6 cellular contexts compared by ENCODE assay signal in genomic region chr19:5621945-5622464, GRCh38. TPM values are rescaled to one million over a fixed set of nuclear protein-coding genes. Genes with fewer than 3 reads are reported as not detected.
DNase-seq lines count a peak whose midpoint lies in the region; ATAC-seq and TF ChIP-seq lines count a peak whose summit lies in the region.

No MANE protein-coding gene starts in this region.

- peaks cover 0 to 47% (median 17%) of the 10 kb centered on the region in 4 donors for H3K4me1 ChIP-seq in right lobe of liver

- no peaks in the 10 kb centered on the region for H3K9me3 ChIP-seq in right lobe of liver

- TF ChIP-seq CTCF in right lobe of liver (IDR thresholded peaks at IDR 0.05), result no peak

- ATAC-seq in HG02678 (IDR thresholded peaks at IDR 0.05; ENCODE audit: unreplicated experiment) (peak; percentile 0), right lobe of liver (no peak), GM19463 (IDR thresholded peaks at IDR 0.05; ENCODE audit: unreplicated experiment) (no peak), HG02571 (IDR thresholded peaks at IDR 0.05; ENCODE audit: unreplicated experiment) (no peak)

- peaks cover 0 to 49% (median 14%) of the 10 kb centered on the region in 4 donors for H3K36me3 ChIP-seq in right lobe of liver

- intact Hi-C loops in right lobe of liver (cut with DNase I), result no loop called here

- H3K27me3 ChIP-seq in right lobe of liver, result no peaks in the 10 kb centered on the region

- 0% methylated on average over 12 of the region's 35 CpGs for WGBS in right lobe of liver (ENCODE audit: insufficient coverage, low coverage, low lambda C conversion rate, missing lambda C conversion rate)

- TF ChIP-seq POLR2A in right lobe of liver (IDR thresholded peaks at IDR 0.05), result no peak

- peak overlapping the region; percentile 69 to 95 (median 82) for H3K27ac ChIP-seq in right lobe of liver

- peak; percentile 16 for DNase-seq in activated effector memory CD4-positive, alpha-beta T cell treated with Interleukin-2 at 50 U/mL for 16 hours
- peak; percentile 24 to 60 (median 48) for DNase-seq in right lobe of liver
- no peak for DNase-seq in NCI-H2107 (lab: John Stamatoyannopoulos, UW)

- H3K4me3 ChIP-seq in right lobe of liver, result peak overlapping the region; percentile 95 to 100 (median 96)

RNA-seq across cellular contexts. Expression of gene SAFB2, which starts 0.6 kb away (rescaled TPM):
- total RNA-seq in right lobe of liver, result 10 to 100 TPM; 16.9 to 48.9 (median 41.7) TPM

RNA-seq across cellular contexts. Expression of gene SAFB, which starts 0.9 kb away (rescaled TPM):
- 10 to 100 TPM; 31.2 to 45.7 (median 32.8) TPM for total RNA-seq in right lobe of liver

RNA-seq across cellular contexts. Expression of gene TINCR, which starts 54.3 kb away (rescaled TPM):
- under 1 TPM in 1 of 6 experiments, not detected in 5; 0.44 TPM for total RNA-seq in right lobe of liver

RNA-seq across cellular contexts. Expression of gene MICOS13, which starts 58.3 kb away (rescaled TPM):
- 10 to 100 TPM; 24.2 to 54.3 (median 33.7) TPM for total RNA-seq in right lobe of liver

RNA-seq across cellular contexts. Expression of gene HSD11B1L, which starts 58.8 kb away (rescaled TPM):
- total RNA-seq in right lobe of liver, result 10 to 100 TPM in 1 of 6 experiments, 1 to 10 TPM in 5; 1.6 to 10.3 (median 4.0) TPM
